ENCODE assay signal across 10 cellular contexts in genomic region chr10:132066186-132066585, GRCh38. TPM values are rescaled to one million over a fixed set of nuclear protein-coding genes. Genes with fewer than 3 reads are reported as not detected.
DNase-seq lines count a peak whose midpoint lies in the region; ATAC-seq, FAIRE-seq and TF ChIP-seq lines count a peak whose summit lies in the region.
"Had no signal": no experiment of that assay in that cellular context is flagged by ENCODE, and none has a peak within 500 bp of the region (broad histone marks: within the 10 kb centered on the region; RNA-seq: fewer than 3 reads in every experiment).

No MANE protein-coding gene starts in this region.

- TF ChIP-seq POLR2A in upper lobe of left lung (IDR thresholded peaks at IDR 0.05) (no peak), H54 (IDR thresholded peaks at IDR 0.05; ENCODE audit: low read depth, low read length) (no peak)

- H3K9me3 ChIP-seq in upper lobe of left lung, result no peaks in the 10 kb centered on the region

- H3K4me3 ChIP-seq in upper lobe of left lung, result peak overlapping the region in 3 of 4 donors; percentile 36 to 49 (median 46)

- DNase-seq in activated T-cell treated with anti-CD3 and anti-CD28 coated beads, Interleukin-2, amount 50 U/mL, for 24 hours, result no peak
- DNase-seq in activated T-cell treated with anti-CD3 and anti-CD28 coated beads, Interleukin-2, amount 50 U/mL, for 1 hour, result no peak
- DNase-seq in chondrocyte (ENCODE audit: low spot score) (peak; percentile 63), mesothelial cell of epicardium (ENCODE audit: low spot score in 2 of 2, unreplicated experiment in 2 of 2) (peak in 1 of 2 experiments; percentile 39), upper lobe of left lung (peak in 1 of 2 donors; percentile 18), H54 (ENCODE audit: insufficient read length, low spot score) (no peak)
- DNase-seq: cortex of kidney had no signal

- H3K27me3 ChIP-seq in upper lobe of left lung, result no peaks in the 10 kb centered on the region

- H3K27ac Mint-ChIP-seq in activated T-cell treated with anti-CD3 and anti-CD28 coated beads, Interleukin-2, amount 50 U/mL, for 24 hours, result no peak overlapping the region
- H3K27ac Mint-ChIP-seq in chondrocyte (ENCODE audit: unreplicated experiment) (peak overlapping the region; percentile 93), mesothelial cell of epicardium (peak overlapping the region; percentile 96)

- H3K9me3 Mint-ChIP-seq in activated T-cell treated with anti-CD3 and anti-CD28 coated beads, Interleukin-2, amount 50 U/mL, for 24 hours, result no peaks in the 10 kb centered on the region
- H3K9me3 Mint-ChIP-seq in chondrocyte (ENCODE audit: low read depth), result peaks cover 2% of the 10 kb centered on the region
- no peaks in the 10 kb centered on the region for H3K9me3 Mint-ChIP-seq in mesothelial cell of epicardium

- 46 to 62% methylated on average over 15 of the region's 15 CpGs for WGBS in upper lobe of left lung, 2 donors

- H3K27me3 Mint-ChIP-seq in activated T-cell treated with anti-CD3 and anti-CD28 coated beads, Interleukin-2, amount 50 U/mL, for 24 hours, result peaks cover 16% of the 10 kb centered on the region
- H3K27me3 Mint-ChIP-seq in chondrocyte (ENCODE audit: low read depth), result peaks cover 12% of the 10 kb centered on the region
- H3K27me3 Mint-ChIP-seq in mesothelial cell of epicardium (ENCODE audit: low read depth), result peaks cover 26% of the 10 kb centered on the region

- no peak for TF ChIP-seq EP300 in upper lobe of left lung (IDR thresholded peaks at IDR 0.05)

- ATAC-seq in upper lobe of left lung (ENCODE audit: low FRiP score in 2 of 2) (peak; percentile 13 to 31), GM21360 (IDR thresholded peaks at IDR 0.05; ENCODE audit: unreplicated experiment) (no peak), HG03469 (IDR thresholded peaks at IDR 0.05; ENCODE audit: unreplicated experiment) (no peak)

- H3K4me1 Mint-ChIP-seq in activated T-cell treated with anti-CD3 and anti-CD28 coated beads, Interleukin-2, amount 50 U/mL, for 24 hours (ENCODE audit: low read depth), result peaks cover 8% of the 10 kb centered on the region
- H3K4me1 Mint-ChIP-seq in chondrocyte (ENCODE audit: low read depth) (peaks cover 17% of the 10 kb centered on the region), mesothelial cell of epicardium (peaks cover 12% of the 10 kb centered on the region)

- FAIRE-seq in H54 (lab: Jason Lieb, UNC), result no peak
- FAIRE-seq: D721Med had no signal

- peak overlapping the region; percentile 29 for H3K4me3 Mint-ChIP-seq in activated T-cell treated with anti-CD3 and anti-CD28 coated beads, Interleukin-2, amount 50 U/mL, for 24 hours
- H3K4me3 Mint-ChIP-seq in chondrocyte (ENCODE audit: unreplicated experiment), result peak overlapping the region; percentile 85
- peak overlapping the region; percentile 73 for H3K4me3 Mint-ChIP-seq in mesothelial cell of epicardium

- no peaks in the 10 kb centered on the region for H3K36me3 ChIP-seq in upper lobe of left lung

- TF ChIP-seq CTCF in chondrocyte (IDR thresholded peaks at IDR 0.05) (no peak), mesothelial cell of epicardium (IDR thresholded peaks at IDR 0.05; ENCODE audit: unreplicated experiment) (no peak), upper lobe of left lung (IDR thresholded peaks at IDR 0.05) (no peak)

- H3K27ac ChIP-seq in upper lobe of left lung, result peak overlapping the region in 1 of 4 donors; percentile 51

- peaks cover 4 to 13% (median 8%) of the 10 kb centered on the region in 4 donors for H3K4me1 ChIP-seq in upper lobe of left lung

- H3K36me3 Mint-ChIP-seq in activated T-cell treated with anti-CD3 and anti-CD28 coated beads, Interleukin-2, amount 50 U/mL, for 24 hours (ENCODE audit: low read depth), result no peaks in the 10 kb centered on the region
- H3K36me3 Mint-ChIP-seq in chondrocyte (ENCODE audit: low read depth), result no peaks in the 10 kb centered on the region
- no peaks in the 10 kb centered on the region for H3K36me3 Mint-ChIP-seq in mesothelial cell of epicardium

RNA-seq across cellular contexts. Expression of gene JAKMIP3, which starts 0.4 kb away (rescaled TPM):
- total RNA-seq in chondrocyte (0.67 to 1.6 TPM (median 0.69 TPM) in 3 replicates), mesothelial cell of epicardium (1.2 to 1.4 TPM (median 1.3 TPM) in 3 replicates), upper lobe of left lung (1 to 10 TPM in 1 of 6 donors, under 1 TPM in 3, not detected in 2; 0.13 to 3.1 (median 0.52) TPM)

Comparison
In these comparisons a context has a peak if more than half of its experiments do, and no peak if none do; other contexts are left out.
1. H3K4me3 Mint-ChIP-seq: peak in every context shown above with its lines; median percentile 85 in chondrocyte; 73 in mesothelial cell of epicardium; 29 in activated T-cell treated with anti-CD3 and anti-CD28 coated beads, Interleukin-2, amount 50 U/mL, for 24 hours.
2. ATAC-seq: peak in upper lobe of left lung (2 of 2); none in GM21360 (single experiment) and HG03469 (single experiment).